In the genomic region with DNA sequence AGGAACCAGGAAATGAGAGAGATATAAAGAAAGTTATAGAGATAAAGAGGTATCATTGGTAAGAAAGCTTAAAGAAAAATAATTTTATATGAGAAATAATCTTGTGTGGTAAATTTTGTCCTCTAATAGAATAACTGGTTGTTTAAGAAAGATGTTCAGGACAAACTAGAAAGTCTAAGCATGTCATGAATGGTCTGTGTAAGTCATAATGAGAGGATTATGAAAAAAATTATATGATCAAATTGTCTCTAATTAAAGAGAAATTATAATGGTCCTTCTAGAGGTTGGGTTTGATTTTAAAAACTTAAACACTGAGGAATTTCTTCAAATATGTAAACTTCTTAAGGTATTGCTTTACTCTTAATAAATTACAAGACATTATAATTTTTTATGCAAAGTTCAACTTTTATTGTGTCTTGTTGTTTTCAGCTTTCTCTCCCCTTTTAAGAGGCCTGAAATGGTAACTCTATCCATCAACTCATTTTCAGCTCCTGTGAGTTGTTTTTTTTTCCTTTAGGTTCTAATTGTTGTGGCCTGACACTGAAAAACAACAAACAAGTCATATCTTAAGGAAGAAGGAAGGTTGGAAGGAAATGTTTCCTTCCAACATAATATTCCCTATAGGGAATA, we compare ENCODE assay signal across 1 cellular context.
TF ChIP-seq lines count a peak whose summit lies in the region.

No MANE protein-coding gene starts in this region.

TF ChIP-seq in HEK293, 187 proteins besides CTCF, POLR2A, EP300 and RAD21 (continued from another document):
- TF ChIP-seq ELK4 (IDR thresholded peaks at IDR 0.05; ENCODE audit: borderline replicate concordance, low read depth, low read length), result no peak
- TF ChIP-seq GLI4 (tag by site-specific recombination; IDR thresholded peaks at IDR 0.05), result no peak
- peak; percentile 66; the same call in 1 of the 2 replicates for TF ChIP-seq ZNF549 (tag by site-specific recombination; IDR thresholded peaks at IDR 0.05)
- no peak for TF ChIP-seq ZNF521 (tag by site-specific recombination; IDR thresholded peaks at IDR 0.05)
- no peak for TF ChIP-seq ZNF214 (tag by site-specific recombination; IDR thresholded peaks at IDR 0.05; ENCODE audit: borderline replicate concordance)
TF ChIP-seq in HEK293: peak in this region for 9.
